18 cellular contexts compared by ENCODE assay signal in genomic region chr17:32174889-32175288, GRCh38. TPM values are rescaled to one million over a fixed set of nuclear protein-coding genes. Genes with fewer than 3 reads are reported as not detected.
DNase-seq lines count a peak whose midpoint lies in the region; ATAC-seq and TF ChIP-seq lines count a peak whose summit lies in the region.
"Had no signal": no experiment of that assay in that cellular context is flagged by ENCODE, and none has a peak within 500 bp of the region (broad histone marks: within the 10 kb centered on the region; RNA-seq: fewer than 3 reads in every experiment).

No MANE protein-coding gene starts in this region.

- peak overlapping the region; percentile 33 for H3K27ac Mint-ChIP-seq in MCF 10A (ENCODE audit: low read depth, unreplicated experiment)
- H3K27ac Mint-ChIP-seq in activated CD4-positive, alpha-beta memory T cell treated with anti-CD3 and anti-CD28 coated beads for 36 hours, result no peak overlapping the region
- H3K27ac Mint-ChIP-seq: CD4-positive, alpha-beta T cell; GM23338 had no signal

- TF ChIP-seq CTCF in MCF 10A (IDR thresholded peaks at IDR 0.05; ENCODE audit: unreplicated experiment) (no peak), breast epithelium (IDR thresholded peaks at IDR 0.05) (no peak), neutrophil (IDR thresholded peaks at IDR 0.05) (no peak)

- ATAC-seq in HG03571 (IDR thresholded peaks at IDR 0.05; ENCODE audit: unreplicated experiment) (no peak), HG03159 (IDR thresholded peaks at IDR 0.05; ENCODE audit: unreplicated experiment) (no peak)
- ATAC-seq: GM23338, K562 had no signal

- H3K9me3 ChIP-seq in breast epithelium (peaks cover 0 to 4% of the 10 kb centered on the region in 2 donors), neutrophil (no peaks in the 10 kb centered on the region)
- H3K9me3 ChIP-seq: BE2C had no signal

- H3K36me3 ChIP-seq in breast epithelium (no peaks in the 10 kb centered on the region), neutrophil (peaks cover 71% of the 10 kb centered on the region)
- H3K36me3 ChIP-seq: BE2C had no signal

- H3K4me3 ChIP-seq in breast epithelium (no peak overlapping the region), neutrophil (ENCODE audit: low read depth in 1 of 2, low read length in 1 of 2) (no peak overlapping the region)
- H3K4me3 ChIP-seq: GM23338, K562, SK-N-MC had no signal

- H3K4me1 Mint-ChIP-seq in MCF 10A (ENCODE audit: insufficient read depth, unreplicated experiment), result no peaks in the 10 kb centered on the region
- no peaks in the 10 kb centered on the region for H3K4me1 Mint-ChIP-seq in activated CD4-positive, alpha-beta memory T cell treated with anti-CD3 and anti-CD28 coated beads for 36 hours (ENCODE audit: low read depth)
- H3K4me1 Mint-ChIP-seq: GM23338 had no signal

- no TSS peak for BruUV-seq in MCF 10A (replicated peaks; lab: Mats Ljungman, UMichigan)

- H3K4me1 ChIP-seq in breast epithelium (no peaks in the 10 kb centered on the region), neutrophil (ENCODE audit: control insufficient read depth in 1 of 2, insufficient read depth in 1 of 2, low read depth in 1 of 2, low read length in 1 of 2) (no peaks in the 10 kb centered on the region)
- H3K4me1 ChIP-seq: BE2C had no signal

- H3K27me3 ChIP-seq in breast epithelium, result no peaks in the 10 kb centered on the region
- H3K27me3 ChIP-seq in neutrophil, result no peaks in the 10 kb centered on the region
- H3K27me3 ChIP-seq: BE2C had no signal

- H3K4me3 Mint-ChIP-seq in MCF 10A (ENCODE audit: unreplicated experiment), result no peak overlapping the region
- H3K4me3 Mint-ChIP-seq in activated CD4-positive, alpha-beta memory T cell treated with anti-CD3 and anti-CD28 coated beads for 36 hours, result no peak overlapping the region
- H3K4me3 Mint-ChIP-seq: CD4-positive, alpha-beta T cell; GM23338 had no signal

- H3K36me3 Mint-ChIP-seq in MCF 10A (ENCODE audit: insufficient read depth, unreplicated experiment), result peaks cover 46% of the 10 kb centered on the region
- peaks cover 29% of the 10 kb centered on the region for H3K36me3 Mint-ChIP-seq in activated CD4-positive, alpha-beta memory T cell treated with anti-CD3 and anti-CD28 coated beads for 36 hours

- H3K27me3 Mint-ChIP-seq in MCF 10A (ENCODE audit: insufficient read depth, unreplicated experiment), result no peaks in the 10 kb centered on the region
- H3K27me3 Mint-ChIP-seq in activated CD4-positive, alpha-beta memory T cell treated with anti-CD3 and anti-CD28 coated beads for 36 hours, result no peaks in the 10 kb centered on the region
- H3K27me3 Mint-ChIP-seq: CD4-positive, alpha-beta T cell had no signal

- no peaks in the 10 kb centered on the region for H3K9me3 Mint-ChIP-seq in MCF 10A (ENCODE audit: unreplicated experiment)
- H3K9me3 Mint-ChIP-seq in activated CD4-positive, alpha-beta memory T cell treated with anti-CD3 and anti-CD28 coated beads for 36 hours, result no peaks in the 10 kb centered on the region

- H3K27ac ChIP-seq in breast epithelium (no peak overlapping the region), angular gyrus (ENCODE audit: low read depth, low read length) (peak overlapping the region; percentile 19), neutrophil (peak overlapping the region; percentile 31)
- H3K27ac ChIP-seq: SK-N-MC had no signal

- DNase-seq in MCF 10A (ENCODE audit: unreplicated experiment) (no peak), breast epithelium (ENCODE audit: low spot score in 2 of 2) (no peak), COLO829 (ENCODE audit: low spot score) (peak; percentile 17)
- DNase-seq in activated CD4-positive, alpha-beta memory T cell treated with anti-CD3 and anti-CD28 coated beads for 36 hours, result no peak
- DNase-seq: BE2C; CD4-positive, alpha-beta T cell; HCEC 1CT; NCI-H1105; NCI-H1694; NCI-H226; SHP77 had no signal

- CTCF ChIA-PET in MCF 10A (lab: Yijun Ruan, JAX), result interaction anchor here (0.6 to 0.8 kb wide), 4 partner anchors 21 to 875 kb away, joined by 3 to 4 read pairs (median 3); no protein-coding TSS in a partner anchor
- CTCF ChIA-PET in activated CD4-positive, alpha-beta memory T cell treated with anti-CD3 and anti-CD28 coated beads for 36 hours (lab: Charles Lee), result no interaction called here

- TF ChIP-seq POLR2A in breast epithelium (IDR thresholded peaks at IDR 0.05), result no peak

- POLR2A ChIA-PET in MCF 10A (lab: Yijun Ruan, JAX), result interaction anchor here (0.9 kb wide), 1 partner anchor 16 kb away, joined by 3 read pairs; no protein-coding TSS in a partner anchor
- POLR2A ChIA-PET in activated CD4-positive, alpha-beta memory T cell treated with anti-CD3 and anti-CD28 coated beads for 36 hours (lab: Charles Lee), result no interaction called here

- intact Hi-C loops in MCF 10A (cut with micrococcal nuclease) (no loop called here), breast epithelium (cut with DNase I; ENCODE audit: low total_unique reads) (no loop called here)
- intact Hi-C loops in activated CD4-positive, alpha-beta memory T cell treated with anti-CD3 and anti-CD28 coated beads for 36 hours (cut with micrococcal nuclease), result no loop called here

RNA-seq across cellular contexts. Expression of gene RHOT1, which starts 32.6 kb away (rescaled TPM):
- total RNA-seq in MCF 10A (2022) (19.8 and 21.9 TPM in 2 replicates), breast epithelium (10 to 100 TPM; 62.9 to 74.6 (median 72.0) TPM)
- total RNA-seq in activated CD4-positive, alpha-beta memory T cell treated with anti-CD3 and anti-CD28 coated beads for 36 hours, result 10 to 100 TPM; 22.9 to 24.4 TPM

Comparison
In these comparisons a context has a peak if more than half of its experiments do, and no peak if none do; other contexts are left out.
1. H3K27ac ChIP-seq: peak in angular gyrus (single experiment) and neutrophil (single experiment); none in breast epithelium (0 of 2).